ENCODE assay signal across 8 cellular contexts in genomic region chr10:124092270-124093075, GRCh38. TPM values are rescaled to one million over a fixed set of nuclear protein-coding genes. Genes with fewer than 3 reads are reported as not detected.
A peak's percentile ranks its signal among the peaks of the same experiment; 100 is the strongest.
DNase-seq lines count a peak whose midpoint lies in the region; TF ChIP-seq lines count a peak whose summit lies in the region.

No MANE protein-coding gene starts in this region.

- intact Hi-C loops in left ventricle myocardium inferior (cut with micrococcal nuclease), result no loop called here

- no peak overlapping the region for H3K27ac Mint-ChIP-seq in activated naive CD8-positive, alpha-beta T cell treated with anti-CD3 and anti-CD28 coated beads for 36 hours
- H3K27ac Mint-ChIP-seq in progenitor cell of endocrine pancreas, result no peak overlapping the region

- H3K4me1 ChIP-seq in HUES48 (ENCODE audit: control insufficient read depth, insufficient read depth, low read length) (peaks cover 13% of the 10 kb centered on the region; the same call in 1 of the 2 replicates), left ventricle myocardium inferior (peaks cover 37% of the 10 kb centered on the region)

- H3K27me3 Mint-ChIP-seq in activated naive CD8-positive, alpha-beta T cell treated with anti-CD3 and anti-CD28 coated beads for 36 hours, result peaks cover 68% of the 10 kb centered on the region
- H3K27me3 Mint-ChIP-seq in progenitor cell of endocrine pancreas, result peaks cover 61% of the 10 kb centered on the region

- H3K27ac ChIP-seq in HUES48 (ENCODE audit: low read depth, low read length) (peak overlapping the region; percentile 55), left ventricle myocardium inferior (replicated peaks) (peak overlapping the region; percentile 65)

- no peak for TF ChIP-seq CTCF in left ventricle myocardium inferior (IDR thresholded peaks at IDR 0.05; ENCODE audit: borderline replicate concordance)
- TF ChIP-seq CTCF in progenitor cell of endocrine pancreas (IDR thresholded peaks at IDR 0.05; ENCODE audit: unreplicated experiment), result peak; percentile 33

- H3K4me3 ChIP-seq in HUES48 (ENCODE audit: low read depth, low read length), result peak overlapping the region; percentile 74
- peak overlapping the region; percentile 74 for H3K4me3 ChIP-seq in left ventricle myocardium inferior

- H3K36me3 ChIP-seq in HUES48 (ENCODE audit: control insufficient read depth, insufficient read depth, low read length), result no peaks in the 10 kb centered on the region
- no peaks in the 10 kb centered on the region for H3K36me3 ChIP-seq in left ventricle myocardium inferior

- H3K9me3 Mint-ChIP-seq in activated naive CD8-positive, alpha-beta T cell treated with anti-CD3 and anti-CD28 coated beads for 36 hours, result peaks cover 1% of the 10 kb centered on the region
- no peaks in the 10 kb centered on the region for H3K9me3 Mint-ChIP-seq in progenitor cell of endocrine pancreas (ENCODE audit: low read depth)

- no peaks in the 10 kb centered on the region for H3K36me3 Mint-ChIP-seq in activated naive CD8-positive, alpha-beta T cell treated with anti-CD3 and anti-CD28 coated beads for 36 hours
- H3K36me3 Mint-ChIP-seq in progenitor cell of endocrine pancreas (ENCODE audit: insufficient read depth), result no peaks in the 10 kb centered on the region

- peaks cover 32% of the 10 kb centered on the region for H3K27me3 ChIP-seq in HUES48 (ENCODE audit: control insufficient read depth, insufficient read depth, low read length)
- H3K27me3 ChIP-seq in left ventricle myocardium inferior (ENCODE audit: low read depth), result peaks cover 94% of the 10 kb centered on the region

- H3K4me1 Mint-ChIP-seq in activated naive CD8-positive, alpha-beta T cell treated with anti-CD3 and anti-CD28 coated beads for 36 hours, result no peaks in the 10 kb centered on the region
- peaks cover 1% of the 10 kb centered on the region for H3K4me1 Mint-ChIP-seq in progenitor cell of endocrine pancreas (ENCODE audit: low read depth)

- H3K4me3 Mint-ChIP-seq in activated naive CD8-positive, alpha-beta T cell treated with anti-CD3 and anti-CD28 coated beads for 36 hours, result peak overlapping the region; percentile 57
- H3K4me3 Mint-ChIP-seq in progenitor cell of endocrine pancreas (ENCODE audit: low read depth), result peak overlapping the region; percentile 75

- H3K9me3 ChIP-seq in HUES48 (ENCODE audit: control insufficient read depth, insufficient read depth, low read length) (no peaks in the 10 kb centered on the region), left ventricle myocardium inferior (replicated peaks) (peaks cover 6% of the 10 kb centered on the region)

- H3K9ac ChIP-seq in HUES48 (ENCODE audit: low read depth, low read length), result peak overlapping the region; percentile 63; the same call in 1 of the 2 replicates

- peak; percentile 19 for DNase-seq in NCI-H510A (lab: John Stamatoyannopoulos, UW)
- no peak for DNase-seq in NCI-H510A treated with DMSO at 0.1 percent for 48 hours (lab: John Stamatoyannopoulos, UW)
- peak; percentile 51 for DNase-seq in activated naive CD8-positive, alpha-beta T cell treated with anti-CD3 and anti-CD28 coated beads for 36 hours
- DNase-seq in left ventricle myocardium inferior, result peak; percentile 64
- DNase-seq in progenitor cell of endocrine pancreas (ENCODE audit: low spot score, unreplicated experiment), result peak; percentile 48
- no peak for DNase-seq in OCI-M2 (lab: John Stamatoyannopoulos, UW; ENCODE audit: unreplicated experiment)
- no peak for DNase-seq in central memory CD4-positive, alpha-beta T cell

RNA-seq across cellular contexts. Expression of gene CHST15, which starts 0.9 kb away (rescaled TPM):
- under 1 TPM; 0.12 to 0.25 TPM for total RNA-seq in activated naive CD8-positive, alpha-beta T cell treated with anti-CD3 and anti-CD28 coated beads for 36 hours
- total RNA-seq in left ventricle myocardium inferior (4.5 TPM), progenitor cell of endocrine pancreas (7.9 and 8.1 TPM in 2 replicates)

Comparison
In these comparisons a context has a peak if more than half of its experiments do, and no peak if none do; other contexts are left out.
1. DNase-seq: peak in NCI-H510A (single experiment), activated naive CD8-positive, alpha-beta T cell treated with anti-CD3 and anti-CD28 coated beads for 36 hours (single experiment), left ventricle myocardium inferior (single experiment) and progenitor cell of endocrine pancreas (single experiment); none in NCI-H510A treated with DMSO at 0.1 percent for 48 hours (single experiment), OCI-M2 (single experiment) and central memory CD4-positive, alpha-beta T cell (single experiment).